ENCODE assay signal across 15 cellular contexts in the genomic region with DNA sequence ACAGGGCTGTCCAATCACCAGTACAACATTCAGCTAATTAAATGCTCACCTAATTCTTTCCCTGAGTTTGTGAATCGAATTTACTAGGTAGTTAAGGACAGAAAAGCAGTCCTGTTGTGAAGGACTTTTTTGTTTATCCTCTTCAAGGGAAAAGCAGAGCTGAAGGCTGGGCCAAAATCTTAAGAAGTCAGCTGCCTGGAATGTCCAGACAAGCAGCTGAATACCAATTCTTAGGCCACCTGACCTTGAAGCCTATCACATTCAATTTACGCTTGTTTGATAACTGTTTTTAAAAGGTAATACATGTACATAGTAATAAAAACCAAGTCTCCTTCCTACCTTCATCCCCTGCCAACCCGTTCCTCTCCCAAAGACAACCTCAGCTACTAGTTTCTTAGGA.
"Had no signal": no experiment of that assay in that cellular context is flagged by ENCODE, and none has a peak within 500 bp of the region (broad histone marks: within the 10 kb centered on the region; RNA-seq: fewer than 3 reads in every experiment).

No MANE protein-coding gene starts in this region.

- DNase-seq: activated B cell treated with CpG ODN at 0.5 μM for 24 hours; activated CD4-positive, alpha-beta T cell treated with anti-CD3 and anti-CD28 coated beads for 4 hours; activated CD4-positive, alpha-beta T cell treated with anti-CD3 and anti-CD28 coated beads, Interleukin-2, amount 50 U/mL, for 48 hours; activated effector memory CD4-positive, alpha-beta T cell treated with anti-CD3 and anti-CD28 coated beads, Interleukin-2, amount 50 U/mL, for 16 hours; activated naive CD4-positive, alpha-beta T cell treated with anti-CD3 and anti-CD28 coated beads, Interleukin-2, amount 10 ng/mL, durations not matched to agents 7 days and 5 days; activated T-cell treated with anti-CD3 and anti-CD28 coated beads, Interleukin-2, amount 50 U/mL, for 72 hours; caudate nucleus; colonic mucosa; left ventricle myocardium inferior; nephron progenitor cell; spleen; stimulated activated CD4-positive, alpha-beta T cell treated with anti-CD3 and anti-CD28 coated beads, Interleukin-4, amount 100 ng/mL, for 24 hours; stimulated activated naive CD8-positive, alpha-beta T cell treated with anti-CD3 and anti-CD28 coated beads, Interleukin-15, Interleukin-2, amounts not matched to agents 100 U/mL and 50 U/mL, for 24 hours; T1000 had no signal

- ATAC-seq: activated T-cell treated with anti-CD3 and anti-CD28 coated beads, Interleukin-2, amount 50 U/mL, for 72 hours; stimulated activated naive CD8-positive, alpha-beta T cell treated with anti-CD3 and anti-CD28 coated beads, Interleukin-15, Interleukin-2, amounts not matched to agents 100 U/mL and 50 U/mL, for 24 hours had no signal

- H3K4me3 ChIP-seq: colonic mucosa, left ventricle myocardium inferior, SJSA1, spleen had no signal
